Comparison of ENCODE assay signal across 7 cellular contexts in the genomic region with DNA sequence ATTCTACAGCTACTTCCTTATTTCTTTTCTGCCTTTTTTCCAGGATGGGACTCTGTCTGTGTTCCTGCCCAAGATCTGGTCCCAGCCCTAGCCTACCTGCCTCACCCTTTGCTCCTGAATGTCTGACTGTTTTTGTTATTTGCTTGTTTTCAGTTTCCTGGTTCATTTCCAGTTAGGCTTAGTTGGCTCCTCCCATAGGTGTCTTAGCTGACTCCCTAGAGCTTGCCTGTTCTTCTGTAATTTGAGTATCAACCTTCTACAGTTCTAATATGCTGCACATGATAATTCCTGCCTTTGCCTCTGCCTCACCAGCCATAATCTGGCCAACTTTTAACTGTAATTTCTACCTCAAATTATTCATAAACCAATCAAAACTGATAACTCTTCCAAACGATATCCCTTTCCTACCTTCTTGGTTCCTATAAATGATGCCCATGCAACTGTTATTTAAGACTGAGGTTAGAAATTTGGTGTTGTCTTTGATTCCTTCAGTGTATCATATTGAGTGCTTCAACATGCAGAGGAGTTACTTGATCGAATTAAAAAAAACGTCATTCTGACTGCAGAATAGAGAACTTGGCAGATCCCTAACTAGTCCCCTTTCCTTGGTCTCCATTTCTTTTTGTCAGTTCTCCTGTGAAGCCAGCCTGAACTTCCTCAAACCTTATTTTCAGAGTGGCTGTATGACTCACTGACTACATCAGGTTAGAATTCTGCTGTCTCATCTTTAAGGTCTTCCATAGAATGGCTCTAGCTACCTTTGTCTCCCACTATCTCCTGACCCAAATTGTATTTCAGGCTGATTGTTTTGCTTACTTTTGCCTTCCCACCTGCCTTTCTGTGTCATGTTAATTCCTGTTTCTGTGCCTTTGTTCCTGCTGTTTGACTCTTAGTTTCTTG. TPM values are rescaled to one million over a fixed set of nuclear protein-coding genes. Genes with fewer than 3 reads are reported as not detected.
DNase-seq lines count a peak whose midpoint lies in the region; ATAC-seq and TF ChIP-seq lines count a peak whose summit lies in the region.

No MANE protein-coding gene starts in this region.

- no peak for ATAC-seq in HG02981 (IDR thresholded peaks at IDR 0.05; ENCODE audit: unreplicated experiment)
- ATAC-seq in HG03025 (IDR thresholded peaks at IDR 0.05; ENCODE audit: low FRiP score, unreplicated experiment), result no peak

- H3K4me3 ChIP-seq in MM.1S (ENCODE audit: low read length) (no peak overlapping the region), iPS-20b (ENCODE audit: low read length) (no peak overlapping the region), transverse colon (no peak overlapping the region)

- H3K27me3 Mint-ChIP-seq in activated T-helper 1 cell treated with anti-CD3 and anti-CD28 coated beads, Interleukin-12 subunit alpha, Interleukin-12 subunit beta, Interleukin-2, Interleukin-4 antibody, amounts not matched to agents 30 ng/mL and 10 ng/mL and 1 ng/mL, durations not matched to agents 14 hours and 24 hours and 36 hours (ENCODE audit: insufficient read depth), result no peaks in the 10 kb centered on the region

- peak overlapping the region; percentile 49 for H3K27ac Mint-ChIP-seq in activated T-helper 1 cell treated with anti-CD3 and anti-CD28 coated beads, Interleukin-12 subunit alpha, Interleukin-12 subunit beta, Interleukin-2, Interleukin-4 antibody, amounts not matched to agents 30 ng/mL and 10 ng/mL and 1 ng/mL, durations not matched to agents 14 hours and 24 hours and 36 hours

- TF ChIP-seq POLR2A in transverse colon (IDR thresholded peaks at IDR 0.05), result no peak

- H3F3A ChIP-seq in MM.1S (ENCODE audit: insufficient read depth, low read length), result peaks cover 16% of the 10 kb centered on the region

- H3K4me1 Mint-ChIP-seq in activated T-helper 1 cell treated with anti-CD3 and anti-CD28 coated beads, Interleukin-12 subunit alpha, Interleukin-12 subunit beta, Interleukin-2, Interleukin-4 antibody, amounts not matched to agents 30 ng/mL and 10 ng/mL and 1 ng/mL, durations not matched to agents 14 hours and 24 hours and 36 hours (ENCODE audit: low read depth), result peaks cover 37% of the 10 kb centered on the region

- no peaks in the 10 kb centered on the region for H4K20me1 ChIP-seq in MM.1S (ENCODE audit: insufficient read depth, low read length)

- peak overlapping the region; percentile 51 for H3K4me3 Mint-ChIP-seq in activated T-helper 1 cell treated with anti-CD3 and anti-CD28 coated beads, Interleukin-12 subunit alpha, Interleukin-12 subunit beta, Interleukin-2, Interleukin-4 antibody, amounts not matched to agents 30 ng/mL and 10 ng/mL and 1 ng/mL, durations not matched to agents 14 hours and 24 hours and 36 hours

- intact Hi-C loops in activated T-helper 1 cell treated with anti-CD3 and anti-CD28 coated beads, Interleukin-12 subunit alpha, Interleukin-12 subunit beta, Interleukin-2, Interleukin-4 antibody, amounts not matched to agents 30 ng/mL and 10 ng/mL and 1 ng/mL, durations not matched to agents 14 hours and 24 hours and 36 hours (cut with micrococcal nuclease), result loop anchor here (1.0 kb wide), 1 partner anchor 10 kb away; no protein-coding TSS in a partner anchor
- intact Hi-C loops in transverse colon (cut with DNase I; ENCODE audit: low total_unique reads), result no loop called here

- H3K9ac ChIP-seq in MM.1S (ENCODE audit: low read length) (no peak overlapping the region), iPS-20b (ENCODE audit: low read depth, low read length) (peak overlapping the region; percentile 47; the same call in 1 of the 2 replicates)

- DNase-seq in G401 (ENCODE audit: low spot score) (peak; percentile 29), MM.1S (no peak), transverse colon (peak; percentile 43)
- no peak for DNase-seq in activated T-helper 1 cell treated with anti-CD3 and anti-CD28 coated beads, Interleukin-12 subunit alpha, Interleukin-12 subunit beta, Interleukin-2, Interleukin-4 antibody, amounts not matched to agents 30 ng/mL and 10 ng/mL and 1 ng/mL, durations not matched to agents 14 hours and 24 hours and 36 hours (ENCODE audit: low spot score)

- peak overlapping the region; percentile 42 for H3K4me2 ChIP-seq in MM.1S (ENCODE audit: low read depth, low read length)

- WGBS in transverse colon (ENCODE audit: low coverage in 1 of 2), 2 donors, result 63 to 65% methylated on average over 3 of the region's 3 CpGs

- H3K9me3 ChIP-seq in MM.1S (replicated peaks; ENCODE audit: insufficient read depth, low read length) (no peaks in the 10 kb centered on the region), iPS-20b (ENCODE audit: insufficient read depth, low read depth, low read length) (no peaks in the 10 kb centered on the region), transverse colon (no peaks in the 10 kb centered on the region)

- no peak for TF ChIP-seq EP300 in transverse colon (IDR thresholded peaks at IDR 0.05; ENCODE audit: low read depth)

- H3K27me3 ChIP-seq in MM.1S (replicated peaks; ENCODE audit: insufficient read depth, low read length) (no peaks in the 10 kb centered on the region), iPS-20b (ENCODE audit: insufficient read depth, low read length) (no peaks in the 10 kb centered on the region), transverse colon (no peaks in the 10 kb centered on the region)

- TF ChIP-seq CTCF in MM.1S (IDR thresholded peaks at IDR 0.05; ENCODE audit: low read length) (no peak), transverse colon (IDR thresholded peaks at IDR 0.05) (no peak)

- H3K27ac ChIP-seq in MM.1S (ENCODE audit: low read length) (peak overlapping the region; percentile 21; the same call in 1 of the 2 replicates), iPS-20b (ENCODE audit: low read length) (peak overlapping the region; percentile 32), transverse colon (peak overlapping the region; percentile 68 to 82 (median 76))

- peaks cover 97% of the 10 kb centered on the region for H3K79me2 ChIP-seq in MM.1S (ENCODE audit: low read length)

- peaks cover 21% of the 10 kb centered on the region for H3K36me3 Mint-ChIP-seq in activated T-helper 1 cell treated with anti-CD3 and anti-CD28 coated beads, Interleukin-12 subunit alpha, Interleukin-12 subunit beta, Interleukin-2, Interleukin-4 antibody, amounts not matched to agents 30 ng/mL and 10 ng/mL and 1 ng/mL, durations not matched to agents 14 hours and 24 hours and 36 hours (ENCODE audit: low read depth)

- peaks cover 39% of the 10 kb centered on the region for H3K4me1 ChIP-seq in MM.1S (ENCODE audit: low read length)
- H3K4me1 ChIP-seq in iPS-20b (ENCODE audit: insufficient read depth, low read length), result peaks cover 12% of the 10 kb centered on the region
- H3K4me1 ChIP-seq in transverse colon, result peaks cover 16 to 55% (median 37%) of the 10 kb centered on the region in 4 donors

- no peaks in the 10 kb centered on the region for H3K9me2 ChIP-seq in MM.1S (replicated peaks; ENCODE audit: insufficient read depth, low read length)

- no peaks in the 10 kb centered on the region for H3K9me3 Mint-ChIP-seq in activated T-helper 1 cell treated with anti-CD3 and anti-CD28 coated beads, Interleukin-12 subunit alpha, Interleukin-12 subunit beta, Interleukin-2, Interleukin-4 antibody, amounts not matched to agents 30 ng/mL and 10 ng/mL and 1 ng/mL, durations not matched to agents 14 hours and 24 hours and 36 hours

- in situ Hi-C loops in G401 (cut with HindIII; ENCODE audit: low sequenced_read_pairs), result no loop called here
- in situ Hi-C loops in transverse colon (cut with MboI; ENCODE audit: low pct_ligation_motif_present in 1 of 4, low pct_unique_long_range_greater_than_20kb in 1 of 4, low sequenced_read_pairs in 3 of 4), result no loop called here

- H3K36me3 ChIP-seq in MM.1S (replicated peaks; ENCODE audit: insufficient read depth, low read length), result no peaks in the 10 kb centered on the region; the same call in 1 of the 2 replicates
- peaks cover 4% of the 10 kb centered on the region; the same call in 1 of the 2 replicates for H3K36me3 ChIP-seq in iPS-20b (ENCODE audit: insufficient read depth, low read depth, low read length)
- H3K36me3 ChIP-seq in transverse colon, result no peaks in the 10 kb centered on the region

- H2AFZ ChIP-seq in MM.1S (ENCODE audit: low read length), result no peak overlapping the region

RNA-seq across cellular contexts. Expression of a gene that starts 8.4 kb away (rescaled TPM):
- 41.5 and 59.2 TPM in 2 replicates for total RNA-seq in G401 (2014; rRNA removed; shearing (Covaris generic))
- total RNA-seq in activated T-helper 1 cell treated with anti-CD3 and anti-CD28 coated beads, Interleukin-12 subunit alpha, Interleukin-12 subunit beta, Interleukin-2, Interleukin-4 antibody, amounts not matched to agents 30 ng/mL and 10 ng/mL and 1 ng/mL, durations not matched to agents 14 hours and 24 hours and 36 hours, result 52.4 and 54.3 TPM in 2 replicates
- 10 to 100 TPM; 80.7 to 95.5 (median 91.0) TPM for total RNA-seq in transverse colon

Comparison
In these comparisons a context has a peak if more than half of its experiments do, and no peak if none do; other contexts are left out.
1. DNase-seq: peak in G401 (single experiment) and transverse colon (single experiment); none in MM.1S (single experiment) and activated T-helper 1 cell treated with anti-CD3 and anti-CD28 coated beads, Interleukin-12 subunit alpha, Interleukin-12 subunit beta, Interleukin-2, Interleukin-4 antibody, amounts not matched to agents 30 ng/mL and 10 ng/mL and 1 ng/mL, durations not matched to agents 14 hours and 24 hours and 36 hours (single experiment).
2. H3K27ac ChIP-seq: peak in every context shown above with its lines; median percentile 76 in transverse colon; 32 in iPS-20b; 21 in MM.1S.